In the genomic region with DNA sequence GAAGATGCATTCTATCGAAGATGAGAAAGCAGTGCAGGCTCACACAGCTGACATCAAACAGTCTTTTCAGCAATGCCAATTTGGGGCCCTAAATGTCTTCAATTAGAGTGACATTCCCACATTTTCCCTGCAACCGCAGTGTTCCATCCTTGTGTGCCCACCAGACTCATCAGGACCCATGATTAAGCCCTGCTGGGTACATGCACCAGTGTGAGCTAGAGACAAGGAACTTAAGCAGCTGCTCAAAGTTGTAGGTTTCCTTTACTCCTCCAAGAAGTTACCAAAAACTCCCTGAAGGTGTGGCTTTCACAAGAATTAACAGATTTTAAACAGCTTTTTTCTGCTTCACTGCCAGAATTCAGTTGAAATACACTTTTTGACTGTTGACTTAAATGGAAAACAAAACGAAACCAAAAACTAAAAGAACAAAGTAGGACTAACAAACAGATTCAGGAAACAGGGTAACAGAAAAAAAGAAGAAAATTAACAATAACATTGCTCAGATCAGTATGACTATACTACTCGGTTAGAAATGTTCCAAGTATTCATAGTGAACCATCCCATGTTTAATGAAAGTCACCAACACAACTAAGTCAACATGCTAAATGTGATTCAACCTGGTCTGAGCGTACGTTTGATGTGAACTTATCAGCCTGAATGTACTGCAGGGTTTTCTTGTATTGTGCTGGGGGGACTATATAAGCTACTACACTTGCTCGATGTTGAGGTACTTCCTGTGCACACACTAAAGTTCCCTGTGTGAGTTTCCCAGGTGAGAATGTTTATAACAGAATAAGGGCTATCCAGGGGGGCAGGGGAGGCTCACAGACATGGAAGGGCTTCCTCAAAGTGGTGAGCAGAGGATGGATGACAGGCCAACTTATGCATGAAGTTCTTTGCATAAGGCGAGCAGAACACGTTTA, we compare ENCODE assay signal across 15 cellular contexts. TPM values are rescaled to one million over a fixed set of nuclear protein-coding genes. Genes with fewer than 3 reads are reported as not detected.
DNase-seq lines count a peak whose midpoint lies in the region; ATAC-seq and TF ChIP-seq lines count a peak whose summit lies in the region.
"Had no signal": no experiment of that assay in that cellular context is flagged by ENCODE, and none has a peak within 500 bp of the region (broad histone marks: within the 10 kb centered on the region; RNA-seq: fewer than 3 reads in every experiment).

No MANE protein-coding gene starts in this region.

- no peak overlapping the region for H2AFZ ChIP-seq in PC-9

- no peaks in the 10 kb centered on the region for H3K9me3 Mint-ChIP-seq in activated T-cell treated with anti-CD3 and anti-CD28 coated beads, Interleukin-2, amount 50 U/mL, for 4 hours
- H3K9me3 Mint-ChIP-seq in Calu3 (ENCODE audit: low read depth, unreplicated experiment): no peaks in the 10 kb centered on the region
- H3K9me3 Mint-ChIP-seq: type B pancreatic cell had no signal

- no peak overlapping the region for H3K4me3 ChIP-seq in BLaER1
- H3K4me3 ChIP-seq in HEK293 (ENCODE audit: low read depth, low read length): no peak overlapping the region
- no peak overlapping the region for H3K4me3 ChIP-seq in PC-9
- H3K4me3 ChIP-seq: esophagus muscularis mucosa, SJCRH30 had no signal

- H3K4me1 Mint-ChIP-seq in activated T-cell treated with anti-CD3 and anti-CD28 coated beads, Interleukin-2, amount 50 U/mL, for 4 hours (ENCODE audit: low read depth): peaks cover 32% of the 10 kb centered on the region
- H3K4me1 Mint-ChIP-seq in Calu3 (ENCODE audit: low read depth, unreplicated experiment): no peaks in the 10 kb centered on the region

- no peaks in the 10 kb centered on the region for H3F3A ChIP-seq in PC-9 (ENCODE audit: insufficient read depth, low read depth)

- peak overlapping the region; percentile 67 for H3K4me2 ChIP-seq in BLaER1
- no peak overlapping the region for H3K4me2 ChIP-seq in PC-9

- peak; percentile 89 to 92 for ATAC-seq in activated T-cell treated with anti-CD3 and anti-CD28 coated beads, Interleukin-2, amount 50 U/mL, for 4 hours

- H3K9me3 ChIP-seq in BLaER1: no peaks in the 10 kb centered on the region
- H3K9me3 ChIP-seq in HEK293 (ENCODE audit: control insufficient read depth, insufficient read depth, low read depth, low read length): no peaks in the 10 kb centered on the region
- H3K9me3 ChIP-seq in PC-9 (ENCODE audit: insufficient read depth, low read depth): no peaks in the 10 kb centered on the region
- H3K9me3 ChIP-seq: esophagus muscularis mucosa, SJCRH30 had no signal

- H3K4me1 ChIP-seq in BLaER1: peaks cover 26% of the 10 kb centered on the region
- H3K4me1 ChIP-seq in HEK293 (ENCODE audit: control insufficient read depth, insufficient read depth, low read length): no peaks in the 10 kb centered on the region
- H3K4me1 ChIP-seq in PC-9 (replicated peaks; ENCODE audit: insufficient read depth): no peaks in the 10 kb centered on the region
- H3K4me1 ChIP-seq: esophagus muscularis mucosa had no signal

- POLR2A ChIA-PET in HEK293 (lab: Yijun Ruan, JAX): interaction anchor here (1.7 kb wide), 1 partner anchor 9 kb away, joined by 5 read pairs; no protein-coding TSS in a partner anchor
- POLR2A ChIA-PET in PC-9 (lab: Charles Lee; ENCODE audit: unreplicated experiment): interaction anchor here (0.5 kb wide), 1 partner anchor 227 kb away, joined by 4 read pairs; no protein-coding TSS in a partner anchor

- peak overlapping the region; percentile 41 for H3K27ac ChIP-seq in BLaER1
- H3K27ac ChIP-seq in HEK293 (ENCODE audit: extremely low read depth, low read depth, low read length): no peak overlapping the region
- no peak overlapping the region for H3K27ac ChIP-seq in PC-9
- H3K27ac ChIP-seq: esophagus muscularis mucosa, SJCRH30 had no signal

- H3K79me2 ChIP-seq in PC-9 (ENCODE audit: low read depth): no peaks in the 10 kb centered on the region

- H3K36me3 ChIP-seq in BLaER1 (peaks cover 71% of the 10 kb centered on the region), HEK293 (ENCODE audit: control insufficient read depth in 2 of 2, insufficient read depth in 1 of 2, low read length in 2 of 2) (peaks cover 17 to 45% of the 10 kb centered on the region in 2 experiments), PC-9 (ENCODE audit: low read depth) (no peaks in the 10 kb centered on the region)

- peak overlapping the region; percentile 51; the same call in 1 of the 2 replicates for H3K9ac ChIP-seq in BLaER1

- H3K27ac Mint-ChIP-seq in Calu3 (ENCODE audit: unreplicated experiment): no peak overlapping the region
- H3K27ac Mint-ChIP-seq: type B pancreatic cell had no signal

- TF ChIP-seq CTCF in HEK293 (tag by site-specific recombination; IDR thresholded peaks at IDR 0.05) (no peak), PC-9 (conservative IDR thresholded peaks at IDR 0.05) (no peak), GM13977 (IDR thresholded peaks at IDR 0.05; ENCODE audit: extremely low read depth, insufficient read depth, missing control alignments) (no peak), Calu3 (IDR thresholded peaks at IDR 0.05; ENCODE audit: unreplicated experiment) (no peak)

- no TSS peak for BruUV-seq in PC-9 (replicated peaks; lab: Mats Ljungman, UMichigan)
- no TSS peak for BruUV-seq in Calu3 (replicated peaks; lab: Mats Ljungman, UMichigan)

- H3K27me3 ChIP-seq in BLaER1 (no peaks in the 10 kb centered on the region), PC-9 (ENCODE audit: insufficient read depth, low read depth) (no peaks in the 10 kb centered on the region)
- H3K27me3 ChIP-seq: esophagus muscularis mucosa, SJCRH30 had no signal

- H3K27me3 Mint-ChIP-seq in activated T-cell treated with anti-CD3 and anti-CD28 coated beads, Interleukin-2, amount 50 U/mL, for 4 hours (ENCODE audit: low read depth): no peaks in the 10 kb centered on the region
- no peaks in the 10 kb centered on the region for H3K27me3 Mint-ChIP-seq in Calu3 (ENCODE audit: unreplicated experiment)
- H3K27me3 Mint-ChIP-seq: type B pancreatic cell had no signal

- in situ Hi-C loops in GM13977 (cut with MboI; ENCODE audit: low pct_unique_long_range_greater_than_20kb, low sequenced_read_pairs, unreplicated experiment): no loop called here

- H4K20me1 ChIP-seq in BLaER1: no peaks in the 10 kb centered on the region
- no peaks in the 10 kb centered on the region for H4K20me1 ChIP-seq in PC-9 (ENCODE audit: insufficient read depth)

- no peaks in the 10 kb centered on the region for H3K9me2 ChIP-seq in PC-9 (ENCODE audit: insufficient read depth)

- H3K4me3 Mint-ChIP-seq in activated T-cell treated with anti-CD3 and anti-CD28 coated beads, Interleukin-2, amount 50 U/mL, for 4 hours: peak overlapping the region; percentile 60
- H3K4me3 Mint-ChIP-seq in Calu3 (ENCODE audit: low read depth, unreplicated experiment): no peak overlapping the region
- H3K4me3 Mint-ChIP-seq: type B pancreatic cell had no signal

- intact Hi-C loops in PC-9 (cut with micrococcal nuclease; ENCODE audit: unreplicated experiment): no loop called here
- intact Hi-C loops in Calu3 (cut with micrococcal nuclease; ENCODE audit: unreplicated experiment): no loop called here

- peaks cover 8% of the 10 kb centered on the region for H3K36me3 Mint-ChIP-seq in activated T-cell treated with anti-CD3 and anti-CD28 coated beads, Interleukin-2, amount 50 U/mL, for 4 hours (ENCODE audit: insufficient read depth)
- peaks cover 25% of the 10 kb centered on the region for H3K36me3 Mint-ChIP-seq in Calu3 (ENCODE audit: insufficient read depth, unreplicated experiment)

- CTCF ChIA-PET in HEK293 (lab: Yijun Ruan, JAX): interaction anchor here (0.6 to 1.2 kb wide), 4 partner anchors 11 to 199 kb away, joined by 3 to 5 read pairs (median 4); no protein-coding TSS in a partner anchor
- CTCF ChIA-PET in PC-9 (lab: Charles Lee): interaction anchor here (0.6 kb wide), 1 partner anchor 467 kb away, joined by 4 read pairs; no protein-coding TSS in a partner anchor
- CTCF ChIA-PET in Calu3 (lab: Charles Lee): interaction anchor here (0.6 kb wide), 1 partner anchor 37 kb away, joined by 3 read pairs; no protein-coding TSS in a partner anchor

- no peak for DNase-seq in activated T-cell treated with anti-CD3 and anti-CD28 coated beads, Interleukin-2, amount 50 U/mL, for 4 hours
- DNase-seq in lung microvascular endothelial cell (ENCODE audit: low read depth in 2 of 2) (peak; percentile 3 to 23), PC-9 (no peak), GM13977 (ENCODE audit: low spot score) (no peak), RPMI8226 (no peak), Calu3 (no peak)
- DNase-seq: AML-193, NCI-H82, retina, SJCRH30 had no signal

TF ChIP-seq in HEK293, 187 proteins besides CTCF, POLR2A, EP300 and RAD21 (continues in another document):
- TF ChIP-seq ZEB2 (tag by site-specific recombination; IDR thresholded peaks at IDR 0.05) (no peak), ZNF266 (tag by site-specific recombination; IDR thresholded peaks at IDR 0.05; ENCODE audit: low read depth) (no peak), KLF16 (tag by site-specific recombination; IDR thresholded peaks at IDR 0.05) (no peak)

RNA-seq across cellular contexts. Expression of gene SLC37A3, which starts 22.3 kb away (rescaled TPM):
- 10 to 100 TPM; 33.5 to 44.0 (median 40.9) TPM for total RNA-seq in activated T-cell treated with anti-CD3 and anti-CD28 coated beads, Interleukin-2, amount 50 U/mL, for 4 hours
- total RNA-seq in lung microvascular endothelial cell (43.6 and 62.9 TPM in 2 replicates), PC-9 (2021) (42.4 and 54.8 TPM in 2 replicates), Calu3 (2022) (62.5 and 65.2 TPM in 2 replicates)

RNA-seq across cellular contexts. Expression of gene RAB19, which starts 27.8 kb away (rescaled TPM):
- total RNA-seq in activated T-cell treated with anti-CD3 and anti-CD28 coated beads, Interleukin-2, amount 50 U/mL, for 4 hours: 1 to 10 TPM; 3.8 to 4.9 (median 4.0) TPM
- total RNA-seq in lung microvascular endothelial cell (0.22 TPM in 1 of 2 replicates, not detected in the other), PC-9 (2021) (7.8 and 9.1 TPM in 2 replicates), Calu3 (2022) (4.7 and 7.1 TPM in 2 replicates)
- total RNA-seq: bronchial epithelial cell, esophagus muscularis mucosa, SJCRH30 had no signal

Comparison
In these comparisons a context has a peak if more than half of its experiments do, and no peak if none do; other contexts are left out.
1. DNase-seq: peak in lung microvascular endothelial cell (2 of 2); none in activated T-cell treated with anti-CD3 and anti-CD28 coated beads, Interleukin-2, amount 50 U/mL, for 4 hours (single experiment), PC-9 (0 of 2), GM13977 (single experiment), RPMI8226 (single experiment) and Calu3 (single experiment).